Comparison of ENCODE assay signal across 24 cellular contexts in the genomic region with DNA sequence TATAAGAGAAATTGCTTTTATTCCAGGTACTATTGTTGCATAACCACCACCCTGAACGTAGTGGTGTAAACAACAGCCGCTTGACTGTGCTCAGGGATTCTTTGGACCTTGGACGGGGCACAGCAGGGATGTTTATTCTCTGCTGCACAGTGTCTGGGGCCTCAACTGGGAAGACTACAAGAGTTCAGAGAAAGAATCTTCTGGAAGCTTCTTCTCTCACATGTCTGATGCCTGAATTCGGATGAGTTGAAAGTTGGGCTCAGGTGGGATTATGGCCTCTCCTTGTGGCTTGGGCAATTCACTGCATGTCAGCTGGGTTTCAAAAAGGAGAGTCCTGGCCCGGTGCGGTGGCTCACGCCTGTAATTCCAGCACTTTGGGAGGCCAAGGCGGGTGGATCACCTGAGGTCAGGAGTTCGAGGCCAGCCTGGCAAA. TPM values are rescaled to one million over a fixed set of nuclear protein-coding genes. Genes with fewer than 3 reads are reported as not detected.
DNase-seq lines count a peak whose midpoint lies in the region; ATAC-seq and TF ChIP-seq lines count a peak whose summit lies in the region.
"Had no signal": no experiment of that assay in that cellular context is flagged by ENCODE, and none has a peak within 500 bp of the region (broad histone marks: within the 10 kb centered on the region; RNA-seq: fewer than 3 reads in every experiment).

No MANE protein-coding gene starts in this region.

- H3K4me1 Mint-ChIP-seq in activated CD8-positive, alpha-beta T cell treated with anti-CD3 and anti-CD28 coated beads, Interleukin-2, amount 10 ng/mL, durations not matched to agents 7 days and 5 days (ENCODE audit: low read depth) = no peaks in the 10 kb centered on the region
- H3K4me1 Mint-ChIP-seq: stimulated activated naive CD8-positive, alpha-beta T cell treated with anti-CD3 and anti-CD28 coated beads, Interleukin-15, amount 100 ng/mL, for 72 hours had no signal

- no peak overlapping the region for H3K27ac ChIP-seq in osteoblast (ENCODE audit: low read depth, low read length)
- no peak overlapping the region for H3K27ac ChIP-seq in upper lobe of left lung
- H3K27ac ChIP-seq: VCaP had no signal

- H3K4me2 ChIP-seq in osteoblast (ENCODE audit: insufficient read depth, low read length) = no peak overlapping the region

- H3K27me3 ChIP-seq in osteoblast (ENCODE audit: insufficient read depth, low read length) = no peaks in the 10 kb centered on the region
- H3K27me3 ChIP-seq in upper lobe of left lung = no peaks in the 10 kb centered on the region
- H3K27me3 ChIP-seq: BE2C, esophagus muscularis mucosa had no signal

- H3K4me3 ChIP-seq in GM12864 (ENCODE audit: low read depth, low read length) (no peak overlapping the region), fibroblast of mammary gland (ENCODE audit: control insufficient read depth, low read depth, low read length) (no peak overlapping the region), osteoblast (ENCODE audit: insufficient read depth, low read length) (no peak overlapping the region), upper lobe of left lung (no peak overlapping the region)
- H3K4me3 ChIP-seq: esophagus muscularis mucosa had no signal

- no peaks in the 10 kb centered on the region for H4K20me1 ChIP-seq in osteoblast (ENCODE audit: insufficient read depth, low read length)

- H3K4me3 Mint-ChIP-seq in activated CD8-positive, alpha-beta T cell treated with anti-CD3 and anti-CD28 coated beads, Interleukin-2, amount 10 ng/mL, durations not matched to agents 7 days and 5 days = no peak overlapping the region
- H3K4me3 Mint-ChIP-seq: naive thymus-derived CD8-positive, alpha-beta T cell; stimulated activated naive CD8-positive, alpha-beta T cell treated with anti-CD3 and anti-CD28 coated beads, Interleukin-15, amount 100 ng/mL, for 72 hours had no signal

- H2AFZ ChIP-seq in osteoblast (ENCODE audit: low read length) = no peak overlapping the region

- CTCF ChIA-PET in activated CD8-positive, alpha-beta T cell treated with anti-CD3 and anti-CD28 coated beads, Interleukin-2, amount 10 ng/mL, durations not matched to agents 7 days and 5 days (lab: Charles Lee) = no interaction called here

- H3K27ac Mint-ChIP-seq in activated CD8-positive, alpha-beta T cell treated with anti-CD3 and anti-CD28 coated beads, Interleukin-2, amount 10 ng/mL, durations not matched to agents 7 days and 5 days = no peak overlapping the region
- H3K27ac Mint-ChIP-seq: naive thymus-derived CD8-positive, alpha-beta T cell had no signal

- POLR2A ChIA-PET in activated CD8-positive, alpha-beta T cell treated with anti-CD3 and anti-CD28 coated beads, Interleukin-2, amount 10 ng/mL, durations not matched to agents 7 days and 5 days (lab: Charles Lee) = interaction anchor here (1.1 kb wide), 1 partner anchor 33 kb away, joined by 4 read pairs; no protein-coding TSS in a partner anchor

- 89 to 95% methylated on average over 9 of the region's 9 CpGs for WGBS in upper lobe of left lung, 2 donors

- H3K9me3 Mint-ChIP-seq in activated CD8-positive, alpha-beta T cell treated with anti-CD3 and anti-CD28 coated beads, Interleukin-2, amount 10 ng/mL, durations not matched to agents 7 days and 5 days (ENCODE audit: insufficient read depth) = no peaks in the 10 kb centered on the region
- H3K9me3 Mint-ChIP-seq: naive thymus-derived CD8-positive, alpha-beta T cell; stimulated activated naive CD8-positive, alpha-beta T cell treated with anti-CD3 and anti-CD28 coated beads, Interleukin-15, amount 100 ng/mL, for 72 hours had no signal

- TF ChIP-seq EP300 in upper lobe of left lung (IDR thresholded peaks at IDR 0.05) = no peak

- peak; percentile 29 for TF ChIP-seq CTCF in GM12864 (IDR thresholded peaks at IDR 0.05; ENCODE audit: low read depth, low read length, missing control alignments)
- TF ChIP-seq CTCF in fibroblast of mammary gland (conservative IDR thresholded peaks at IDR 0.05; ENCODE audit: control insufficient read depth, insufficient read depth, low read depth, low read length) = peak; percentile 6
- TF ChIP-seq CTCF in osteoblast (IDR thresholded peaks at IDR 0.05; ENCODE audit: extremely low read depth, low read depth, low read length) = peak; percentile 29
- no peak for TF ChIP-seq CTCF in upper lobe of left lung (IDR thresholded peaks at IDR 0.05)

- H3K4me1 ChIP-seq in osteoblast (ENCODE audit: insufficient read depth, low read length) (no peaks in the 10 kb centered on the region), upper lobe of left lung (no peaks in the 10 kb centered on the region)
- H3K4me1 ChIP-seq: esophagus muscularis mucosa had no signal

- no peak for TF ChIP-seq POLR2A in upper lobe of left lung (IDR thresholded peaks at IDR 0.05)

- H3K79me2 ChIP-seq in osteoblast (ENCODE audit: insufficient read depth, low read length) = no peaks in the 10 kb centered on the region

- no peaks in the 10 kb centered on the region for H3K9me3 ChIP-seq in osteoblast (ENCODE audit: low read depth, low read length)
- H3K9me3 ChIP-seq in upper lobe of left lung = no peaks in the 10 kb centered on the region
- H3K9me3 ChIP-seq: BE2C, esophagus muscularis mucosa had no signal

- peaks cover 3% of the 10 kb centered on the region for H3K27me3 Mint-ChIP-seq in activated CD8-positive, alpha-beta T cell treated with anti-CD3 and anti-CD28 coated beads, Interleukin-2, amount 10 ng/mL, durations not matched to agents 7 days and 5 days (ENCODE audit: low read depth)
- H3K27me3 Mint-ChIP-seq: naive thymus-derived CD8-positive, alpha-beta T cell; stimulated activated naive CD8-positive, alpha-beta T cell treated with anti-CD3 and anti-CD28 coated beads, Interleukin-15, amount 100 ng/mL, for 72 hours had no signal

- no peaks in the 10 kb centered on the region for H3K36me3 ChIP-seq in osteoblast (ENCODE audit: insufficient read depth, low read length)
- H3K36me3 ChIP-seq in upper lobe of left lung = no peaks in the 10 kb centered on the region
- H3K36me3 ChIP-seq: BE2C, esophagus muscularis mucosa had no signal

- no peak for DNase-seq in GM12864 (ENCODE audit: low read depth)
- DNase-seq in LoVo (ENCODE audit: low spot score) = peak; percentile 16
- no peak for DNase-seq in fibroblast of mammary gland (ENCODE audit: low read depth)
- DNase-seq in osteoblast (ENCODE audit: insufficient read length, low spot score, missing footprints) = no peak
- no peak for DNase-seq in upper lobe of left lung
- no peak for DNase-seq in activated CD8-positive, alpha-beta T cell treated with anti-CD3 and anti-CD28 coated beads, Interleukin-2, amount 10 ng/mL, durations not matched to agents 7 days and 5 days
- no peak for DNase-seq in SW 1271 (lab: John Stamatoyannopoulos, UW)
- DNase-seq in T-helper 9 cell = no peak
- DNase-seq: activated gamma-delta T cell; amniotic stem cell; BE2C; central memory CD4-positive, alpha-beta T cell; mammary epithelial cell; naive thymus-derived CD8-positive, alpha-beta T cell; NCI-H1092 treated with DMSO at 0.1 percent for 48 hours; NCI-H2107; NCI-H510A treated with DMSO at 0.1 percent for 48 hours; SHP77; stimulated activated CD4-positive, alpha-beta T cell treated with anti-CD3 and anti-CD28 coated beads, Interleukin-2, amount 100 ng/mL, for 48 hours; stimulated activated naive CD8-positive, alpha-beta T cell treated with anti-CD3 and anti-CD28 coated beads, Interleukin-15, amount 100 ng/mL, for 72 hours; T-helper 1 cell; trophoblast cell had no signal

- H3K36me3 Mint-ChIP-seq in activated CD8-positive, alpha-beta T cell treated with anti-CD3 and anti-CD28 coated beads, Interleukin-2, amount 10 ng/mL, durations not matched to agents 7 days and 5 days (ENCODE audit: low read depth) = no peaks in the 10 kb centered on the region
- H3K36me3 Mint-ChIP-seq: naive thymus-derived CD8-positive, alpha-beta T cell had no signal

- no peak for ATAC-seq in upper lobe of left lung (ENCODE audit: low FRiP score in 2 of 2)
- ATAC-seq in activated CD8-positive, alpha-beta T cell treated with anti-CD3 and anti-CD28 coated beads, Interleukin-2, amount 10 ng/mL, durations not matched to agents 7 days and 5 days = no peak
- ATAC-seq: naive thymus-derived CD8-positive, alpha-beta T cell; stimulated activated naive CD8-positive, alpha-beta T cell treated with anti-CD3 and anti-CD28 coated beads, Interleukin-15, amount 100 ng/mL, for 72 hours had no signal

RNA-seq across cellular contexts. Expression of gene SSBP3, which starts 19.0 kb away (rescaled TPM):
- 14.5 and 18.3 TPM in 2 replicates for total RNA-seq in osteoblast
- total RNA-seq in upper lobe of left lung = 10 to 100 TPM; 17.8 to 35.6 (median 26.4) TPM
- total RNA-seq in activated CD8-positive, alpha-beta T cell treated with anti-CD3 and anti-CD28 coated beads, Interleukin-2, amount 10 ng/mL, durations not matched to agents 7 days and 5 days = 100 to 1,000 TPM; 109 to 111 TPM

Comparison
In these comparisons a context has a peak if more than half of its experiments do, and no peak if none do; other contexts are left out.
1. CTCF ChIP-seq: peak in GM12864 (single experiment), fibroblast of mammary gland (single experiment) and osteoblast (single experiment); none in upper lobe of left lung (0 of 6).